29 cellular contexts compared by ENCODE assay signal in genomic region chr1:236830560-236830959, GRCh38.
"Had no signal": no experiment of that assay in that cellular context is flagged by ENCODE, and none has a peak within 500 bp of the region (broad histone marks: within the 10 kb centered on the region; RNA-seq: fewer than 3 reads in every experiment).

No MANE protein-coding gene starts in this region.

- H3K27ac ChIP-seq: body of pancreas, colonic mucosa, gastrocnemius medialis, lower lobe of right lung, neural progenitor cell, suprapubic skin, transverse colon had no signal

- H3K4me3 Mint-ChIP-seq: activated CD4-positive, alpha-beta memory T cell treated with anti-CD3 and anti-CD28 coated beads, Interleukin-2, amount 10 ng/mL, durations not matched to agents 7 days and 5 days; activated CD4-positive, alpha-beta T cell treated with anti-CD3 and anti-CD28 coated beads, Interleukin-2, amount 10 ng/mL, durations not matched to agents 7 days and 5 days; activated T-cell treated with anti-CD3 and anti-CD28 coated beads, Interleukin-2, amount 50 U/mL, for 24 hours; natural killer cell; neural progenitor cell; stimulated activated memory B cell treated with anti-CD40 and anti-IgM and Interleukin-4, amounts not matched to agents 10 μg/mL and 1 μg/mL and 100 μg/mL, for 72 hours; WTC11 had no signal

- H3K9me3 ChIP-seq: body of pancreas, colonic mucosa, gastrocnemius medialis, lower lobe of right lung, suprapubic skin, transverse colon had no signal

- DNase-seq: activated CD4-positive, alpha-beta memory T cell treated with anti-CD3 and anti-CD28 coated beads, Interleukin-2, amount 10 ng/mL, durations not matched to agents 7 days and 5 days; activated CD4-positive, alpha-beta T cell treated with anti-CD3 and anti-CD28 coated beads for 1 hour; activated CD4-positive, alpha-beta T cell treated with anti-CD3 and anti-CD28 coated beads, Interleukin-2, amount 10 ng/mL, durations not matched to agents 7 days and 5 days; activated CD8-positive, alpha-beta memory T cell treated with anti-CD3 and anti-CD28 coated beads, Interleukin-2, amount 50 U/mL, for 48 hours; activated T-cell treated with anti-CD3 and anti-CD28 coated beads, Interleukin-2, amount 50 U/mL, for 24 hours; cerebellar nuclear complex; colonic mucosa; effector CD8-positive, alpha-beta T cell; gastrocnemius medialis; glutamatergic neuron; hippocampal formation; left colon; lower lobe of right lung; mesenchymal stem cell; natural killer cell; occipital lobe; stimulated activated CD4-positive, alpha-beta T cell treated with anti-CD3 and anti-CD28 coated beads, Interleukin-1b, Interleukin-23, amount 100 ng/mL, for 48 hours; stimulated activated CD4-positive, alpha-beta T cell treated with anti-CD3 and anti-CD28 coated beads, Interleukin-4, amount 100 ng/mL, for 4 hours; stimulated activated CD8-positive, alpha-beta memory T cell treated with anti-CD3 and anti-CD28 coated beads, Interleukin-4, amount 100 ng/mL, for 48 hours; T-helper 2 cell; transverse colon had no signal

- H3K4me1 ChIP-seq: body of pancreas, colonic mucosa, lower lobe of right lung, neural progenitor cell, suprapubic skin, transverse colon had no signal

- H3K27me3 ChIP-seq: body of pancreas, colonic mucosa, gastrocnemius medialis, neural progenitor cell, suprapubic skin, transverse colon had no signal

- H3K4me3 ChIP-seq: body of pancreas, colonic mucosa, gastrocnemius medialis, lower lobe of right lung, neural progenitor cell, smooth muscle cell, suprapubic skin, transverse colon had no signal

- H3K27me3 Mint-ChIP-seq: activated CD4-positive, alpha-beta memory T cell treated with anti-CD3 and anti-CD28 coated beads, Interleukin-2, amount 10 ng/mL, durations not matched to agents 7 days and 5 days; activated CD4-positive, alpha-beta T cell treated with anti-CD3 and anti-CD28 coated beads, Interleukin-2, amount 10 ng/mL, durations not matched to agents 7 days and 5 days; activated T-cell treated with anti-CD3 and anti-CD28 coated beads, Interleukin-2, amount 50 U/mL, for 24 hours; stimulated activated memory B cell treated with anti-CD40 and anti-IgM and Interleukin-4, amounts not matched to agents 10 μg/mL and 1 μg/mL and 100 μg/mL, for 72 hours had no signal

- H3K9me3 Mint-ChIP-seq: activated CD4-positive, alpha-beta memory T cell treated with anti-CD3 and anti-CD28 coated beads, Interleukin-2, amount 10 ng/mL, durations not matched to agents 7 days and 5 days; activated CD4-positive, alpha-beta T cell treated with anti-CD3 and anti-CD28 coated beads, Interleukin-2, amount 10 ng/mL, durations not matched to agents 7 days and 5 days; activated naive CD4-positive, alpha-beta T cell treated with anti-CD3 and anti-CD28 coated beads, Interleukin-2, amount 50 U/mL, for 72 hours; activated T-cell treated with anti-CD3 and anti-CD28 coated beads, Interleukin-2, amount 50 U/mL, for 24 hours; activated T-helper 2 cell treated with anti-CD3 and anti-CD28 coated beads, Interferon-gamma antibody, Interleukin-2, Interleukin-4, amounts not matched to agents 10 μg/mL and 5 μg/mL and 100 μg/mL, durations not matched to agents 14 hours and 24 hours and 36 hours; natural killer cell; neural progenitor cell; stimulated activated memory B cell treated with anti-CD40 and anti-IgM and Interleukin-4, amounts not matched to agents 10 μg/mL and 1 μg/mL and 100 μg/mL, for 72 hours; WTC11 had no signal

- H3K4me1 Mint-ChIP-seq: natural killer cell; neural progenitor cell; stimulated activated memory B cell treated with anti-CD40 and anti-IgM and Interleukin-4, amounts not matched to agents 10 μg/mL and 1 μg/mL and 100 μg/mL, for 72 hours; WTC11 had no signal

- H3K27ac Mint-ChIP-seq: activated CD4-positive, alpha-beta memory T cell treated with anti-CD3 and anti-CD28 coated beads, Interleukin-2, amount 10 ng/mL, durations not matched to agents 7 days and 5 days; activated CD4-positive, alpha-beta T cell treated with anti-CD3 and anti-CD28 coated beads, Interleukin-2, amount 10 ng/mL, durations not matched to agents 7 days and 5 days; activated naive CD4-positive, alpha-beta T cell treated with anti-CD3 and anti-CD28 coated beads, Interleukin-2, amount 50 U/mL, for 72 hours; activated T-cell treated with anti-CD3 and anti-CD28 coated beads, Interleukin-2, amount 50 U/mL, for 24 hours; activated T-helper 2 cell treated with anti-CD3 and anti-CD28 coated beads, Interferon-gamma antibody, Interleukin-2, Interleukin-4, amounts not matched to agents 10 μg/mL and 5 μg/mL and 100 μg/mL, durations not matched to agents 14 hours and 24 hours and 36 hours; natural killer cell; neural progenitor cell; stimulated activated memory B cell treated with anti-CD40 and anti-IgM and Interleukin-4, amounts not matched to agents 10 μg/mL and 1 μg/mL and 100 μg/mL, for 72 hours; WTC11 had no signal

- ATAC-seq: activated naive CD4-positive, alpha-beta T cell treated with anti-CD3 and anti-CD28 coated beads, Interleukin-2, amount 50 U/mL, for 72 hours; body of pancreas; gastrocnemius medialis; left colon; lower lobe of right lung; natural killer cell; stimulated activated memory B cell treated with anti-CD40 and anti-IgM and Interleukin-4, amounts not matched to agents 10 μg/mL and 1 μg/mL and 100 μg/mL, for 72 hours; WTC11 had no signal
